19 cellular contexts compared by ENCODE assay signal in genomic region chr4:102042843-102043802, GRCh38.
DNase-seq lines count a peak whose midpoint lies in the region; ATAC-seq and TF ChIP-seq lines count a peak whose summit lies in the region.
"Had no signal": no experiment of that assay in that cellular context is flagged by ENCODE, and none has a peak within 500 bp of the region (broad histone marks: within the 10 kb centered on the region; RNA-seq: fewer than 3 reads in every experiment).

No MANE protein-coding gene starts in this region.

- H3K4me3 ChIP-seq in mammary epithelial cell (replicated peaks in 1 of 3; ENCODE audit: insufficient read depth in 1 of 3, low read depth in 2 of 3, low read length in 3 of 3) (no peak overlapping the region), breast epithelium (no peak overlapping the region), fibroblast of the aortic adventitia (ENCODE audit: low read depth, low read length) (no peak overlapping the region), tibial artery (no peak overlapping the region)
- H3K4me3 ChIP-seq: SJSA1 had no signal

- DNase-seq in mammary epithelial cell (peak; percentile 67), breast epithelium (ENCODE audit: low spot score in 2 of 2) (no peak), M059J (ENCODE audit: low read depth) (peak; percentile 20), fibroblast of the aortic adventitia (ENCODE audit: low read depth) (peak; percentile 9), NCI-H446 (lab: John Stamatoyannopoulos, UW) (no peak), tibial artery (no peak), NCI-H526 treated with DMSO at 0.1 percent for 48 hours (lab: John Stamatoyannopoulos, UW) (no peak)
- DNase-seq: DMS79 treated with DMSO at 0.1 percent for 48 hours, GOT3, KBM-7, MV-4-11, NCI-H1694 treated with DMSO at 0.1 percent for 48 hours, NCI-H510A, NCI-H774 had no signal

- H3K27ac ChIP-seq in mammary epithelial cell (ENCODE audit: insufficient read depth, low read depth, low read length) (no peak overlapping the region), breast epithelium (no peak overlapping the region), tibial artery (no peak overlapping the region)
- H3K27ac ChIP-seq: C4-2B, SJSA1 had no signal

- H3K9me3 ChIP-seq in mammary epithelial cell (replicated peaks; ENCODE audit: insufficient read depth, low read length) (no peaks in the 10 kb centered on the region), breast epithelium (no peaks in the 10 kb centered on the region), tibial artery (no peaks in the 10 kb centered on the region)
- H3K9me3 ChIP-seq: SJSA1 had no signal

- no peak for ATAC-seq in HG03097 (IDR thresholded peaks at IDR 0.05; ENCODE audit: low FRiP score, unreplicated experiment)
- ATAC-seq: HepG2, Panc1 had no signal

- 41% methylated on average over 7 of the region's 7 CpGs for WGBS in mammary epithelial cell (ENCODE audit: low coverage, missing lambda C conversion rate)

- TF ChIP-seq POLR2A in breast epithelium (IDR thresholded peaks at IDR 0.05): no peak

- H4K20me1 ChIP-seq in mammary epithelial cell (ENCODE audit: insufficient read depth, low read length): no peaks in the 10 kb centered on the region

- in situ Hi-C loops in mammary epithelial cell (cut with MboI; ENCODE audit: low sequenced_read_pairs in 2 of 2): no loop called here

- CTCF ChIA-PET in mammary epithelial cell (lab: Charles Lee; ENCODE audit: low non-redundant PET): no interaction called here

- intact Hi-C loops in mammary epithelial cell (cut with micrococcal nuclease) (no loop called here), breast epithelium (cut with DNase I; ENCODE audit: low total_unique reads) (no loop called here), tibial artery (cut with DNase I; ENCODE audit: low total_unique reads) (no loop called here)

- dilution Hi-C loops in mammary epithelial cell (cut with HindIII; ENCODE audit: low sequenced_read_pairs): no loop called here

- H3K27me3 ChIP-seq in mammary epithelial cell (ENCODE audit: insufficient read depth, low read length) (peaks cover 4% of the 10 kb centered on the region), breast epithelium (no peaks in the 10 kb centered on the region), tibial artery (no peaks in the 10 kb centered on the region)
- H3K27me3 ChIP-seq: SJSA1 had no signal

- no peaks in the 10 kb centered on the region for H3K36me3 ChIP-seq in mammary epithelial cell (ENCODE audit: insufficient read depth, low read length)
- H3K36me3 ChIP-seq in breast epithelium: no peaks in the 10 kb centered on the region
- H3K36me3 ChIP-seq in tibial artery: no peaks in the 10 kb centered on the region
- H3K36me3 ChIP-seq: SJSA1 had no signal

- TF ChIP-seq CTCF in mammary epithelial cell (conservative IDR thresholded peaks at IDR 0.05 in 1 of 2, IDR thresholded peaks at IDR 0.05 in 1 of 2; ENCODE audit: extremely low read depth in 1 of 2, insufficient read depth in 1 of 2, low read depth in 1 of 2, low read length in 2 of 2) (no peak), breast epithelium (IDR thresholded peaks at IDR 0.05) (no peak), fibroblast of the aortic adventitia (IDR thresholded peaks at IDR 0.05; ENCODE audit: insufficient read depth, low read length) (no peak), tibial artery (IDR thresholded peaks at IDR 0.05) (no peak)

- H3K79me2 ChIP-seq in mammary epithelial cell (ENCODE audit: insufficient read depth, low read length): no peaks in the 10 kb centered on the region

- BruUV-seq in mammary epithelial cell (replicated peaks; lab: Mats Ljungman, UMichigan): no TSS peak

- peak overlapping the region; percentile 18 for H3K4me2 ChIP-seq in mammary epithelial cell (ENCODE audit: insufficient read depth, low read depth, low read length)

- no peak overlapping the region for H3K9ac ChIP-seq in mammary epithelial cell (ENCODE audit: insufficient read depth, low read length)

- no peaks in the 10 kb centered on the region for H3K4me1 ChIP-seq in mammary epithelial cell (ENCODE audit: insufficient read depth, low read length)
- H3K4me1 ChIP-seq in breast epithelium: no peaks in the 10 kb centered on the region
- H3K4me1 ChIP-seq in tibial artery: no peaks in the 10 kb centered on the region
- H3K4me1 ChIP-seq: SJSA1 had no signal

- no peak overlapping the region for H2AFZ ChIP-seq in mammary epithelial cell (ENCODE audit: low read depth, low read length)

Comparison
In these comparisons a context has a peak if more than half of its experiments do, and no peak if none do; other contexts are left out.
1. DNase-seq: peak in mammary epithelial cell (single experiment), M059J (single experiment) and fibroblast of the aortic adventitia (single experiment); none in breast epithelium (0 of 2), NCI-H446 (0 of 2), tibial artery (0 of 2) and NCI-H526 treated with DMSO at 0.1 percent for 48 hours (single experiment).